Comparison of ENCODE assay signal across 8 cellular contexts in genomic region chr12:27179399-27180214, GRCh38.
DNase-seq lines count a peak whose midpoint lies in the region; ATAC-seq and TF ChIP-seq lines count a peak whose summit lies in the region.

No MANE protein-coding gene starts in this region.

- peak overlapping the region; percentile 62 for H2BK5ac ChIP-seq in IMR-90 (ENCODE audit: low read depth, low read length, poor library complexity, severe bottlenecking)

- no peaks in the 10 kb centered on the region for H3K9me3 ChIP-seq in IMR-90 (ENCODE audit: control insufficient read depth, insufficient read depth, low read length)

- no peak for TF ChIP-seq POLR2A in IMR-90 (IDR thresholded peaks at IDR 0.05; ENCODE audit: low read depth, low read length)

- H3K4me3 ChIP-seq in IMR-90 (ENCODE audit: insufficient read depth, low read depth, low read length), result no peak overlapping the region

- ATAC-seq in GM21786 (IDR thresholded peaks at IDR 0.05; ENCODE audit: unreplicated experiment) (peak; percentile 96), IMR-90 (ENCODE audit: low read depth) (peak; percentile 86)

- CTCF ChIA-PET in IMR-90 (lab: Yijun Ruan, JAX), result interaction anchor here (0.6 to 1.3 kb wide), 4 partner anchors 24 to 214 kb away, joined by 3 to 6 read pairs (median 3); no protein-coding TSS in a partner anchor

- peak overlapping the region; percentile 22; the same call in 1 of the 2 replicates for H3K56ac ChIP-seq in IMR-90 (ENCODE audit: extremely low read depth, insufficient read depth, low read length)

- DNase-seq in activated CD4-positive, alpha-beta T cell treated with anti-CD3 and anti-CD28 coated beads for 4 hours, result peak; percentile 14 to 16
- DNase-seq in activated CD4-positive, alpha-beta T cell treated with anti-CD3 and anti-CD28 coated beads for 1 hour, result no peak
- DNase-seq in IMR-90, result peak; percentile 96
- DNase-seq in activated CD4-positive, alpha-beta T cell treated with anti-CD3 and anti-CD28 coated beads for 48 hours, result peak; percentile 47
- DNase-seq in germinal center (ENCODE audit: low spot score), result peak; percentile 54
- peak; percentile 44 for DNase-seq in smooth muscle cell of the brain vasculature (ENCODE audit: low read depth, low spot score)
- DNase-seq in NCI-H187 treated with DMSO at 0.1 percent for 48 hours (lab: John Stamatoyannopoulos, UW), result no peak

- peak overlapping the region; percentile 93 for H3K18ac ChIP-seq in IMR-90 (ENCODE audit: low read depth, low read length)

- H3K9me1 ChIP-seq in IMR-90 (ENCODE audit: insufficient read depth, low read length), result peaks cover 8% of the 10 kb centered on the region

- peak overlapping the region; percentile 79 for H4K5ac ChIP-seq in IMR-90 (ENCODE audit: low read depth, low read length)

- peak overlapping the region; percentile 82; the same call in 2 of the 3 replicates for H2BK15ac ChIP-seq in IMR-90 (ENCODE audit: low read depth, low read length)

- H3K14ac ChIP-seq in IMR-90 (replicated peaks; ENCODE audit: low read depth, low read length), result peak overlapping the region; percentile 81

- peak overlapping the region; percentile 81 for H4K91ac ChIP-seq in IMR-90 (ENCODE audit: insufficient read depth, low read depth, low read length)

- H3K23ac ChIP-seq in IMR-90 (ENCODE audit: low read depth, low read length), result peak overlapping the region; percentile 33; the same call in 1 of the 2 replicates

- H3K79me1 ChIP-seq in IMR-90 (ENCODE audit: low read depth in 1 of 2, low read length in 2 of 2), result no peaks in the 10 kb centered on the region

- H2AK5ac ChIP-seq in IMR-90 (ENCODE audit: low read depth, low read length), result peak overlapping the region; percentile 93

- WGBS in IMR-90 (ENCODE audit: extremely low coverage in 2 of 2, insufficient read length in 1 of 2), 2 experiments, result 86% methylated on average over 2 of the region's 6 CpGs; no CpG with 5 or more reads in 1 of the 2 experiments

- no peak for TF ChIP-seq CTCF in IMR-90 (conservative IDR thresholded peaks at IDR 0.05; ENCODE audit: low read depth, low read length)

- H2BK20ac ChIP-seq in IMR-90 (ENCODE audit: low read depth, low read length), result peak overlapping the region; percentile 79

- in situ Hi-C loops in IMR-90 (cut with MboI; ENCODE audit: low sequenced_read_pairs), result no loop called here

- POLR2A ChIA-PET in IMR-90 (lab: Charles Lee; ENCODE audit: unreplicated experiment), result interaction anchor here (1.4 kb wide), 1 partner anchor 14 kb away, joined by 3 read pairs; no protein-coding TSS in a partner anchor

- no peaks in the 10 kb centered on the region for H3K27me3 ChIP-seq in IMR-90 (ENCODE audit: control insufficient read depth, insufficient read depth, low read length)

- H2AFZ ChIP-seq in IMR-90 (replicated peaks; ENCODE audit: low read length, poor library complexity), result no peak overlapping the region

- H3K4me2 ChIP-seq in IMR-90 (ENCODE audit: low read depth, low read length), result peak overlapping the region; percentile 69

- no peak for TF ChIP-seq RAD21 in IMR-90 (IDR thresholded peaks at IDR 0.05; ENCODE audit: low read length)

- H3K36me3 ChIP-seq in IMR-90 (ENCODE audit: control insufficient read depth, insufficient read depth, low read length), result no peaks in the 10 kb centered on the region

- H2BK120ac ChIP-seq in IMR-90 (ENCODE audit: low read depth, low read length), result peak overlapping the region; percentile 87

- TSS peak; percentile 92 for BruUV-seq in IMR-90 (replicated peaks; lab: Mats Ljungman, UMichigan)

- peaks cover 9% of the 10 kb centered on the region for H3K4me1 ChIP-seq in IMR-90 (ENCODE audit: control insufficient read depth, insufficient read depth, low read length)

- dilution Hi-C loops in IMR-90 (cut with HindIII; ENCODE audit: low sequenced_read_pairs, unreplicated experiment), result no loop called here

- H4K8ac ChIP-seq in IMR-90 (ENCODE audit: low read depth in 2 of 2, low read length in 2 of 2), result peak overlapping the region; percentile 44 to 74; a peak in 3 of 4 replicates

- peak overlapping the region; percentile 88 for H3K4ac ChIP-seq in IMR-90 (ENCODE audit: low read depth, low read length)

- no peak overlapping the region; the same call in 1 of the 2 replicates for H3K9ac ChIP-seq in IMR-90 (ENCODE audit: low read depth, low read length)

- no peaks in the 10 kb centered on the region for H4K20me1 ChIP-seq in IMR-90 (ENCODE audit: insufficient read depth, low read length)

- peak overlapping the region; percentile 74 for H3K27ac ChIP-seq in IMR-90 (ENCODE audit: insufficient read depth, low read length)

- H2AK9ac ChIP-seq in IMR-90 (replicated peaks; ENCODE audit: low read depth, low read length, poor library complexity), result no peak overlapping the region

- intact Hi-C loops in IMR-90 (cut with micrococcal nuclease), result no loop called here

TF ChIP-seq in IMR-90, 13 proteins besides CTCF, POLR2A, EP300 and RAD21:
- TF ChIP-seq SMC3 (IDR thresholded peaks at IDR 0.05; ENCODE audit: low read depth, low read length) (no peak), BHLHE40 (IDR thresholded peaks at IDR 0.05; ENCODE audit: low read depth, low read length) (peak; percentile 59; the same call in 1 of the 2 replicates), CEBPB (IDR thresholded peaks at IDR 0.05; ENCODE audit: low read depth, low read length) (peak; percentile 43), FOS (IDR thresholded peaks at IDR 0.05; ENCODE audit: low read depth, low read length) (peak; percentile 86), ELK1 (IDR thresholded peaks at IDR 0.05; ENCODE audit: borderline replicate concordance, low read depth, low read length) (no peak)

Comparison
In these comparisons a context has a peak if more than half of its experiments do, and no peak if none do; other contexts are left out.
1. DNase-seq: peak in activated CD4-positive, alpha-beta T cell treated with anti-CD3 and anti-CD28 coated beads for 4 hours (2 of 2), IMR-90 (single experiment), activated CD4-positive, alpha-beta T cell treated with anti-CD3 and anti-CD28 coated beads for 48 hours (single experiment), germinal center (single experiment) and smooth muscle cell of the brain vasculature (single experiment); none in activated CD4-positive, alpha-beta T cell treated with anti-CD3 and anti-CD28 coated beads for 1 hour (single experiment) and NCI-H187 treated with DMSO at 0.1 percent for 48 hours (single experiment).